ENCODE assay signal across 17 cellular contexts in the genomic region with DNA sequence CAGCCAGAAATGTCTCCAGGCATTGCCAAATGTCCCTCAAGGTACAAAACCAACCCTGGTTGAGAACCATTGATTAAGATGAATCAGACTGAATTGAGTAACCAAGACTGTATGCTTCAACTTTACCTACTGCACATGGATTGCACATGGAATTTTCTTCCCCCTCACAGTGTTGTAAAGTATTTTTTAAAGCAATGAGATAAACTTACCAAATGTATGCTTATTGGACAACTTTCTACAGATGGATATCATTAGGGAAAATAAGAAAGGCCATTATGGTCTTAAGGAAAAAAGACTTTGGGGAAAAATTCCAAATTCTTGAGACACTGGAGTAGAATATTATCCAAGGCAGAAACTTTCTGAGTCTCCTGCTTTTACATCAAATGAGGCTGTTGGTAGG. TPM values are rescaled to one million over a fixed set of nuclear protein-coding genes. Genes with fewer than 3 reads are reported as not detected.
A peak's percentile ranks its signal among the peaks of the same experiment; 100 is the strongest.
DNase-seq lines count a peak whose midpoint lies in the region; ATAC-seq, FAIRE-seq and TF ChIP-seq lines count a peak whose summit lies in the region.
"Had no signal": no experiment of that assay in that cellular context is flagged by ENCODE, and none has a peak within 500 bp of the region (broad histone marks: within the 10 kb centered on the region; RNA-seq: fewer than 3 reads in every experiment).

No MANE protein-coding gene starts in this region.

- no peaks in the 10 kb centered on the region for H3K9me3 ChIP-seq in GM23248 (ENCODE audit: low read depth)
- no peaks in the 10 kb centered on the region for H3K9me3 ChIP-seq in H9 (ENCODE audit: control insufficient read depth, low read depth, low read length)
- H3K9me3 ChIP-seq: A549, BLaER1, Caco-2 had no signal

- no peaks in the 10 kb centered on the region for H3K4me1 Mint-ChIP-seq in H9
- peaks cover 7% of the 10 kb centered on the region for H3K4me1 Mint-ChIP-seq in activated naive CD8-positive, alpha-beta T cell treated with anti-CD3 and anti-CD28 coated beads for 36 hours

- H3K18ac ChIP-seq in H9 (ENCODE audit: insufficient read length, low read depth, low read length), result no peak overlapping the region

- no peak overlapping the region for H4K8ac ChIP-seq in H9 (replicated peaks; ENCODE audit: insufficient read length, low read depth, low read length)

- no peak overlapping the region for H3K27ac Mint-ChIP-seq in H9
- no peak overlapping the region for H3K27ac Mint-ChIP-seq in activated naive CD8-positive, alpha-beta T cell treated with anti-CD3 and anti-CD28 coated beads for 36 hours
- H3K27ac Mint-ChIP-seq: CD8-positive, alpha-beta memory T cell had no signal

- no peak overlapping the region for H3K9ac ChIP-seq in GM23248
- no peak overlapping the region for H3K9ac ChIP-seq in H9 (ENCODE audit: extremely low read depth, insufficient read length, low read length)
- H3K9ac ChIP-seq: BLaER1 had no signal

- H3K56ac ChIP-seq in H9 (ENCODE audit: insufficient read length, low read depth, low read length), result no peak overlapping the region

- no peaks in the 10 kb centered on the region for H3K36me3 ChIP-seq in GM23248 (ENCODE audit: low read depth)
- H3K36me3 ChIP-seq in bronchial epithelial cell (ENCODE audit: control insufficient read depth, insufficient read depth, low read length), result no peaks in the 10 kb centered on the region
- H3K36me3 ChIP-seq: BLaER1 had no signal

- H2BK5ac ChIP-seq in H9 (ENCODE audit: insufficient read length, low read length), result no peak overlapping the region

- H2AK5ac ChIP-seq in H9 (ENCODE audit: insufficient read length, low read length), result no peak overlapping the region

- H3F3A ChIP-seq in GM23248 (ENCODE audit: insufficient read depth), result peaks cover 5% of the 10 kb centered on the region; the same call in 1 of the 2 replicates

- H3K27me3 Mint-ChIP-seq in H9 (ENCODE audit: low read depth), result no peaks in the 10 kb centered on the region
- no peaks in the 10 kb centered on the region for H3K27me3 Mint-ChIP-seq in activated naive CD8-positive, alpha-beta T cell treated with anti-CD3 and anti-CD28 coated beads for 36 hours
- H3K27me3 Mint-ChIP-seq: CD8-positive, alpha-beta memory T cell had no signal

- H3K27ac ChIP-seq in GM23248, result no peak overlapping the region
- no peak overlapping the region for H3K27ac ChIP-seq in H9 (ENCODE audit: insufficient read length, low read depth, low read length)
- H3K27ac ChIP-seq: A549, BLaER1, HL-60 had no signal

- H4K5ac ChIP-seq in H9 (ENCODE audit: insufficient read length, low read depth, low read length), result no peak overlapping the region

- H3T11ph ChIP-seq in H9 (ENCODE audit: low read length), result no peak overlapping the region

- in situ Hi-C loops in GM23248 (cut with MboI), result no loop called here

- H4K20me1 ChIP-seq in GM23248 (ENCODE audit: insufficient read depth), result no peaks in the 10 kb centered on the region
- no peaks in the 10 kb centered on the region for H4K20me1 ChIP-seq in H9 (ENCODE audit: control insufficient read depth, insufficient read depth, insufficient read length)
- H4K20me1 ChIP-seq: BLaER1 had no signal

- DNase-seq in GM23248, result peak; percentile 18
- DNase-seq in bronchial epithelial cell (ENCODE audit: low read depth), result peak; percentile 38
- peak; percentile 38 for DNase-seq in fibroblast of mammary gland (ENCODE audit: low read depth)
- DNase-seq in H9, result no peak
- DNase-seq in activated naive CD8-positive, alpha-beta T cell treated with anti-CD3 and anti-CD28 coated beads for 36 hours, result no peak
- DNase-seq: AML-193; Caco-2; CD8-positive, alpha-beta memory T cell; DND-41; GDM1; KBM-7 had no signal

- no peak overlapping the region for H3K14ac ChIP-seq in H9 (ENCODE audit: insufficient read depth, low read length)

- H3K9me2 ChIP-seq in GM23248 (ENCODE audit: insufficient read depth), result no peaks in the 10 kb centered on the region

- H2BK15ac ChIP-seq in H9 (ENCODE audit: low read depth, low read length), result no peak overlapping the region

- peaks cover 12% of the 10 kb centered on the region; the same call in 1 of the 2 replicates for H3K4me1 ChIP-seq in GM23248 (ENCODE audit: insufficient read depth)
- no peaks in the 10 kb centered on the region for H3K4me1 ChIP-seq in H9 (ENCODE audit: insufficient read depth, low read length)

- no peak overlapping the region for H2BK12ac ChIP-seq in H9 (ENCODE audit: insufficient read length, low read depth, low read length)

- H3K9me3 Mint-ChIP-seq in H9, result no peaks in the 10 kb centered on the region
- no peaks in the 10 kb centered on the region for H3K9me3 Mint-ChIP-seq in activated naive CD8-positive, alpha-beta T cell treated with anti-CD3 and anti-CD28 coated beads for 36 hours
- H3K9me3 Mint-ChIP-seq: CD8-positive, alpha-beta memory T cell had no signal

- H2BK20ac ChIP-seq in H9 (ENCODE audit: low read depth, low read length, poor library complexity, severe bottlenecking), result no peak overlapping the region

- H4K91ac ChIP-seq in H9 (ENCODE audit: insufficient read length, low read depth, low read length), result no peak overlapping the region

- TF ChIP-seq CTCF in bronchial epithelial cell (IDR thresholded peaks at IDR 0.05; ENCODE audit: insufficient read depth, low read length, severe bottlenecking), result no peak
- TF ChIP-seq CTCF in fibroblast of mammary gland (conservative IDR thresholded peaks at IDR 0.05; ENCODE audit: control insufficient read depth, insufficient read depth, low read depth, low read length), result no peak
- no peak for TF ChIP-seq CTCF in H9 (conservative IDR thresholded peaks at IDR 0.05)

- H3K79me2 ChIP-seq in GM23248 (ENCODE audit: insufficient read depth), result no peaks in the 10 kb centered on the region
- H3K79me2 ChIP-seq in H9 (ENCODE audit: insufficient read depth, low read length), result no peaks in the 10 kb centered on the region

- no peaks in the 10 kb centered on the region for H3K79me1 ChIP-seq in H9 (ENCODE audit: insufficient read depth, low read depth, low read length, poor library complexity, severe bottlenecking)

- H2BK120ac ChIP-seq in H9 (ENCODE audit: low read depth, low read length, poor library complexity, severe bottlenecking), result no peak overlapping the region

- H2AFZ ChIP-seq in GM23248 (no peak overlapping the region), H9 (ENCODE audit: low read length) (no peak overlapping the region)

- H3K23ac ChIP-seq in H9 (ENCODE audit: insufficient read length, low read depth, low read length), result no peak overlapping the region

- H3K23me2 ChIP-seq in H9 (ENCODE audit: insufficient read length, low read depth, low read length, poor library complexity, severe bottlenecking), result no peaks in the 10 kb centered on the region

- H3K36me3 Mint-ChIP-seq in H9 (ENCODE audit: insufficient read depth in 1 of 3, low read depth in 3 of 3), result no peaks in the 10 kb centered on the region
- H3K36me3 Mint-ChIP-seq in activated naive CD8-positive, alpha-beta T cell treated with anti-CD3 and anti-CD28 coated beads for 36 hours, result no peaks in the 10 kb centered on the region

- H3K27me3 ChIP-seq in GM23248 (replicated peaks; ENCODE audit: insufficient read depth) (no peaks in the 10 kb centered on the region), bronchial epithelial cell (ENCODE audit: control insufficient read depth, insufficient read depth, low read length) (no peaks in the 10 kb centered on the region), H9 (ENCODE audit: insufficient read depth, low read length) (no peaks in the 10 kb centered on the region)
- H3K27me3 ChIP-seq: BLaER1 had no signal

- H3K4me2 ChIP-seq in GM23248 (ENCODE audit: unreplicated experiment) (no peak overlapping the region), H9 (ENCODE audit: insufficient read depth, insufficient read length, low read length) (no peak overlapping the region)
- H3K4me2 ChIP-seq: A549, BLaER1 had no signal

- FAIRE-seq in bronchial epithelial cell (lab: Jason Lieb, UNC), result no peak
- FAIRE-seq: A549, H54 had no signal

- H3K4me3 ChIP-seq in GM23248 (no peak overlapping the region), bronchial epithelial cell (ENCODE audit: low read depth, low read length) (no peak overlapping the region), fibroblast of mammary gland (ENCODE audit: control insufficient read depth, low read depth, low read length) (no peak overlapping the region)
- H3K4me3 ChIP-seq: A549, BLaER1 had no signal

- no peak overlapping the region for H3K4ac ChIP-seq in H9 (ENCODE audit: low read depth, low read length)

- no peak overlapping the region for H3K4me3 Mint-ChIP-seq in H9
- no peak overlapping the region for H3K4me3 Mint-ChIP-seq in activated naive CD8-positive, alpha-beta T cell treated with anti-CD3 and anti-CD28 coated beads for 36 hours
- H3K4me3 Mint-ChIP-seq: CD8-positive, alpha-beta memory T cell had no signal

- ATAC-seq in HG03378 (IDR thresholded peaks at IDR 0.05; ENCODE audit: unreplicated experiment), result no peak
- ATAC-seq in HG02759 (IDR thresholded peaks at IDR 0.05; ENCODE audit: unreplicated experiment), result no peak
- ATAC-seq: A549 had no signal

RNA-seq across cellular contexts. Expression of a gene that starts 20.9 kb away (rescaled TPM):
- total RNA-seq in GM23248 (2014; rRNA removed; shearing (Covaris generic)), result 145 and 159 TPM in 2 replicates
- 130 and 133 TPM in 2 replicates for polyA plus RNA-seq in GM23248 (2016; fragmentation: Nextera tagmentation; extraction: Ambion mirVana)
- 90.6 and 118 TPM in 2 replicates for total RNA-seq in bronchial epithelial cell
- 98.2 and 105 TPM in 2 replicates for total RNA-seq in H9 (2021)
- 100 to 1,000 TPM; 136 to 139 TPM for total RNA-seq in activated naive CD8-positive, alpha-beta T cell treated with anti-CD3 and anti-CD28 coated beads for 36 hours

Comparison
In these comparisons a context has a peak if more than half of its experiments do, and no peak if none do; other contexts are left out.
1. DNase-seq: peak in GM23248 (single experiment), bronchial epithelial cell (single experiment) and fibroblast of mammary gland (single experiment); none in H9 (single experiment) and activated naive CD8-positive, alpha-beta T cell treated with anti-CD3 and anti-CD28 coated beads for 36 hours (single experiment).